In the genomic region with DNA sequence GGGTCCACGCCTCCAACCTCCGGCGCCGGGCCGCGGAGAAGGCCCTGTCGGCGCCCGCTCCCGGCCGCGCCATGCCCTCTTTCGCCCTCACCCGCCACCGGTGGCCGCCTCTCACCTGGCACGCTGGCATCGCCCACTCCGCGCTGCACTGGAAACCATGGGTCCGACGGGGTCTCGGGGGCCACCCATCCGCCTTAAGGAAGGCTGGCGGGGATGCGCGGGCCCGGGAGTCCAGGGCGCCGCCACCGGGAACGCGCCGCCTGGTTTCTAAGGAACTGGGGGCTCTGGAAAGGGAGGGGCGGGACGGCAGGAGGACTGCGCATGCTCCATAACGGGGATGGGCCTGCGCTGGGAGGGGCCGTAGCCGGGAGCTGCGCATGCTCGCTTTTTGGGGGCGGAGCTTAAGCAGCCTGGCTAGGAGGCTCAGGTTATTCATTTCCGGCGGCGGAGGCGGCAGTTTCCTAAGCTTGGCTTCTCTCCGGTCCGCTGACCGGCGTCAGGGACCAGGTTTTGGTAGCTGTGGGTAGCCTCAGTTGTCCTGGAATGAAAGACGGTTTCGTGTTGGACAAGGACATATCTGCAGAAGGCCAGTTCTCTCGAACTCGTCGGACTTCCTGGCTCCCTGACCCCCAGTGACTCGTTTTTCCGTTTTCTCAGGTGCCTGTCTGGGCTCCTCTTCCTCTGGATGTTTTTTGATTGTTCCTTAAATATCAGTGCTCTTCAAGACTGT, we compare ENCODE assay signal across 8 cellular contexts. TPM values are rescaled to one million over a fixed set of nuclear protein-coding genes. Genes with fewer than 3 reads are reported as not detected.
DNase-seq lines count a peak whose midpoint lies in the region; ATAC-seq and TF ChIP-seq lines count a peak whose summit lies in the region.

Gene GFOD2, minus strand, starts transcription at position 269 of the 730 bp plus-strand sequence. CDS start 33,601 bp downstream, outside the sequence.

- H3K4me3 ChIP-seq in GM08714 (ENCODE audit: low read length) (peak within 1 kb of the TSS; percentile 86), thymus (ENCODE audit: low read length) (peak within 1 kb of the TSS; percentile 81)

- peaks cover 31% of the 10 kb centered on the region for H3K4me1 Mint-ChIP-seq in activated naive CD8-positive, alpha-beta T cell (ENCODE audit: low read depth)
- H3K4me1 Mint-ChIP-seq in glutamatergic neuron (ENCODE audit: low read depth, unreplicated experiment) = peaks cover 22% of the 10 kb centered on the region
- H3K4me1 Mint-ChIP-seq in osteocyte (ENCODE audit: unreplicated experiment) = peaks cover 32% of the 10 kb centered on the region

- no peaks in the 10 kb centered on the region for H3K27me3 Mint-ChIP-seq in activated naive CD8-positive, alpha-beta T cell
- H3K27me3 Mint-ChIP-seq in glutamatergic neuron (ENCODE audit: unreplicated experiment) (peaks cover 4% of the 10 kb centered on the region), osteocyte (ENCODE audit: unreplicated experiment) (no peaks in the 10 kb centered on the region)

- H3K36me3 Mint-ChIP-seq in activated naive CD8-positive, alpha-beta T cell = peaks cover 7% of the 10 kb centered on the region
- H3K36me3 Mint-ChIP-seq in glutamatergic neuron (ENCODE audit: unreplicated experiment) (no peaks in the 10 kb centered on the region), osteocyte (ENCODE audit: unreplicated experiment) (peaks cover 4% of the 10 kb centered on the region)

- under 1% methylated on average over 59 of the region's 59 CpGs for WGBS in thymus

- no peaks in the 10 kb centered on the region for H3K27me3 ChIP-seq in thymus (ENCODE audit: control insufficient read depth, insufficient read depth)

- H3K9me3 Mint-ChIP-seq in activated naive CD8-positive, alpha-beta T cell (ENCODE audit: low read depth) = no peaks in the 10 kb centered on the region
- H3K9me3 Mint-ChIP-seq in glutamatergic neuron (ENCODE audit: unreplicated experiment) (peaks cover 10% of the 10 kb centered on the region), osteocyte (ENCODE audit: unreplicated experiment) (no peaks in the 10 kb centered on the region)

- H3K4me1 ChIP-seq in thymus (ENCODE audit: control insufficient read depth, insufficient read depth, low read length) = peaks cover 13% of the 10 kb centered on the region

- H3K9me3 ChIP-seq in thymus (ENCODE audit: control insufficient read depth) = no peaks in the 10 kb centered on the region

- ATAC-seq in HG02588 (IDR thresholded peaks at IDR 0.05; ENCODE audit: unreplicated experiment) = peak; percentile 84

- peak within 1 kb of the TSS; percentile 98 for H3K27ac Mint-ChIP-seq in activated naive CD8-positive, alpha-beta T cell
- H3K27ac Mint-ChIP-seq in glutamatergic neuron (ENCODE audit: unreplicated experiment) = peak within 1 kb of the TSS; percentile 94
- H3K27ac Mint-ChIP-seq in osteocyte (ENCODE audit: unreplicated experiment) = peak within 1 kb of the TSS; percentile 94

- H3K4me3 Mint-ChIP-seq in activated naive CD8-positive, alpha-beta T cell = peak within 1 kb of the TSS; percentile 95
- peak within 1 kb of the TSS; percentile 94 for H3K4me3 Mint-ChIP-seq in glutamatergic neuron (ENCODE audit: unreplicated experiment)
- peak within 1 kb of the TSS; percentile 94 for H3K4me3 Mint-ChIP-seq in osteocyte (ENCODE audit: unreplicated experiment)

- TF ChIP-seq CTCF in glutamatergic neuron (IDR thresholded peaks at IDR 0.05; ENCODE audit: partially characterized antibody, unreplicated experiment) (no peak), osteocyte (IDR thresholded peaks at IDR 0.05) (no peak)

- peak within 1 kb of the TSS; percentile 93 for H3K27ac ChIP-seq in thymus (ENCODE audit: low read depth)

- DNase-seq in NCI-H1092 treated with DMSO at 0.1 percent for 48 hours (lab: John Stamatoyannopoulos, UW) = peak; percentile 96
- DNase-seq in SKM-1 (lab: John Stamatoyannopoulos, UW; ENCODE audit: unreplicated experiment) = peak; percentile 88
- peak; percentile 99 for DNase-seq in glutamatergic neuron
- peak; percentile 99 for DNase-seq in osteocyte (ENCODE audit: extremely low spot score, unreplicated experiment)

- peaks cover 9% of the 10 kb centered on the region for H3K36me3 ChIP-seq in thymus (ENCODE audit: control insufficient read depth, insufficient read depth)

RNA-seq across cellular contexts. Expression of gene GFOD2, which starts in this region (rescaled TPM):
- total RNA-seq in glutamatergic neuron (ENCODE audit: unreplicated experiment) (86.7 TPM), osteocyte (21.9 and 22.2 TPM in 2 replicates)
- polyA plus RNA-seq in thymus = 11.3 TPM

Comparison
In these comparisons a context has a peak if more than half of its experiments do, and no peak if none do; other contexts are left out.
1. Peak in every context shown above with its lines: DNase-seq, ATAC-seq, H3K4me3 ChIP-seq and H3K27ac ChIP-seq.